Comparison of ENCODE assay signal across 13 cellular contexts in the genomic region with DNA sequence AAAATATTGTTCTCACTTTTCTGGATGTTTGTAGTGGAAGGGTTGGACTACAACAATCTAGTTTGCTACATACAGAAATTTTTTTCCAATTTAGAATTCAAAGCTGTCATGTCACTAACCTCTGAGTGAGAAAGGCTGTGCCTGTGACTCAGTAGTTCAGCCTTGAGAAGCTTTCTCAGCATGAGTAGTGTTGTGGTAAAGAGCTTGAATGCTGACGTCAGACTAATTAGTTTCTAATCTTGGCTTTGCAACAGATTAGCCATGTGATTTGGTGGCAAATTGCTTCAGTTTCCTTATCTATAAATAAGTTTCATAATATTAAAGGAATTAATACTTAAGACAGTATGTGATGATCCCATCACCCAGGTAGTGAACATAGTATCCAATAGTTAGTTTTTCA.
A peak's percentile ranks its signal among the peaks of the same experiment; 100 is the strongest.
DNase-seq lines count a peak whose midpoint lies in the region; ATAC-seq and TF ChIP-seq lines count a peak whose summit lies in the region.
"Had no signal": no experiment of that assay in that cellular context is flagged by ENCODE, and none has a peak within 500 bp of the region (broad histone marks: within the 10 kb centered on the region; RNA-seq: fewer than 3 reads in every experiment).

No MANE protein-coding gene starts in this region.

- TF ChIP-seq CTCF in astrocyte of the spinal cord (IDR thresholded peaks at IDR 0.05; ENCODE audit: low read depth, low read length) = no peak
- no peak for TF ChIP-seq CTCF in gastroesophageal sphincter (IDR thresholded peaks at IDR 0.05)

- H3K9me3 ChIP-seq in gastroesophageal sphincter = no peaks in the 10 kb centered on the region
- H3K9me3 ChIP-seq: prostate gland had no signal

- H3K36me3 ChIP-seq in gastroesophageal sphincter = no peaks in the 10 kb centered on the region
- H3K36me3 ChIP-seq: prostate gland had no signal

- peak; percentile 6 for DNase-seq in stimulated activated CD4-positive, alpha-beta T cell treated with anti-CD3 and anti-CD28 coated beads, Interleukin-1b, Interleukin-23, amount 100 ng/mL, for 48 hours
- DNase-seq in stimulated activated CD4-positive, alpha-beta T cell treated with anti-CD3 and anti-CD28 coated beads, Interleukin-4, amount 100 ng/mL, for 4 hours = no peak
- DNase-seq in astrocyte of the spinal cord (ENCODE audit: low read depth, low spot score) = peak; percentile 75
- DNase-seq in SW480 (ENCODE audit: low spot score) = no peak
- no peak for DNase-seq in hepatic stellate cell (ENCODE audit: low spot score)
- no peak for DNase-seq in NCI-H69 (lab: John Stamatoyannopoulos, UW)
- DNase-seq: CD4-positive, alpha-beta T cell; kidney; NCI-H1417 had no signal

- H3K4me1 ChIP-seq in gastroesophageal sphincter = no peaks in the 10 kb centered on the region
- H3K4me1 ChIP-seq: prostate gland had no signal

- in situ Hi-C loops in astrocyte of the spinal cord (cut with HindIII; ENCODE audit: low sequenced_read_pairs) = no loop called here

- H3K27ac ChIP-seq in gastroesophageal sphincter = no peak overlapping the region
- H3K27ac ChIP-seq: prostate gland had no signal

- WGBS in gastroesophageal sphincter (ENCODE audit: low coverage in 1 of 2), 2 donors = 17 to 42% methylated on average over 1 of the region's 1 CpG

- ATAC-seq in HG03108 (IDR thresholded peaks at IDR 0.05; ENCODE audit: unreplicated experiment) (peak; percentile 39), gastroesophageal sphincter (no peak)
- ATAC-seq: SK-N-SH treated with all-trans-retinoic acid at 6 μM for 48 hours had no signal

- no peak for TF ChIP-seq EP300 in gastroesophageal sphincter (IDR thresholded peaks at IDR 0.05)

- TF ChIP-seq POLR2A in gastroesophageal sphincter (IDR thresholded peaks at IDR 0.05) = no peak

- H3K4me3 ChIP-seq in astrocyte of the spinal cord (ENCODE audit: low read depth, low read length) (no peak overlapping the region), gastroesophageal sphincter (no peak overlapping the region)
- H3K4me3 ChIP-seq: prostate gland had no signal

- no peaks in the 10 kb centered on the region for H3K27me3 ChIP-seq in gastroesophageal sphincter

Comparison
In these comparisons a context has a peak if more than half of its experiments do, and no peak if none do; other contexts are left out.
1. DNase-seq: peak in stimulated activated CD4-positive, alpha-beta T cell treated with anti-CD3 and anti-CD28 coated beads, Interleukin-1b, Interleukin-23, amount 100 ng/mL, for 48 hours (single experiment) and astrocyte of the spinal cord (single experiment); none in stimulated activated CD4-positive, alpha-beta T cell treated with anti-CD3 and anti-CD28 coated beads, Interleukin-4, amount 100 ng/mL, for 4 hours (0 of 2), SW480 (single experiment), hepatic stellate cell (single experiment) and NCI-H69 (single experiment).